ENCODE assay signal across 8 cellular contexts in the genomic region with DNA sequence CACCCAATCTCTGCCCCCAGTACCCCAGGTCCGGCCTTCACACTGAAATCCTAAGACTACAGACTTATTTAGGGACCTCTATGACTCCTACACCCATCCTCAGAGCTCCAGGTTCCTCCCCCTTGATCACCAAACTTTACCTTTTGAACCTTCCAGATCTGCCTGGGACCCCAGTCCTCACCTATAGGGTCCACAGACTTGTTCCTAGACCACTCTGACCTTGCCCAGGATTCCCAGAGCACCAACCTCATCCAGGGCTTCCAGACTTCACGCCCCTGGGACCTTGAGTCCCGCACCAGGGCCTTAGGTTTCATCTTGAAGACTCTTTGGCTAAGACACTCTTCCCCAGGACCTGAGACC. TPM values are rescaled to one million over a fixed set of nuclear protein-coding genes. Genes with fewer than 3 reads are reported as not detected.
DNase-seq lines count a peak whose midpoint lies in the region; ATAC-seq and TF ChIP-seq lines count a peak whose summit lies in the region.

No MANE protein-coding gene starts in this region.

- no peaks in the 10 kb centered on the region for H3K9me2 ChIP-seq in OCI-LY7 (ENCODE audit: insufficient read depth, low read length)

- peak overlapping the region; percentile 55 to 77 (median 64) for H3K4me3 ChIP-seq in BLaER1 treated with 17β-estradiol and CSF1 and Interleukin-3, amounts not matched to agents 10 nM and 100 nM
- H3K4me3 ChIP-seq in OCI-LY7 (ENCODE audit: low read depth, low read length, poor library complexity, severe bottlenecking) (peak overlapping the region; percentile 75), endocrine pancreas (ENCODE audit: control insufficient read depth, insufficient read depth, low read length) (peak overlapping the region; percentile 72)

- POLR2A ChIA-PET in OCI-LY7 (lab: Charles Lee) = interaction anchor here (0.5 to 1.6 kb wide), 7 partner anchors 9 to 1310 kb away, joined by 3 to 5 read pairs (median 3); no protein-coding TSS in a partner anchor

- no peak for TF ChIP-seq CTCF in OCI-LY7 (conservative IDR thresholded peaks at IDR 0.05; ENCODE audit: low read length)
- TF ChIP-seq CTCF in neural crest cell (conservative IDR thresholded peaks at IDR 0.05) = no peak

- H3K27me3 ChIP-seq in BLaER1 treated with 17β-estradiol and CSF1 and Interleukin-3, amounts not matched to agents 10 nM and 100 nM = no peaks in the 10 kb centered on the region
- H3K27me3 ChIP-seq in endocrine pancreas (ENCODE audit: control insufficient read depth, insufficient read depth, low read length) = no peaks in the 10 kb centered on the region

- peaks cover 8% of the 10 kb centered on the region; the same call in 1 of the 2 replicates for H3K79me2 ChIP-seq in OCI-LY7 (ENCODE audit: insufficient read depth, low read depth, low read length)

- H3K9me3 Mint-ChIP-seq in neural crest cell = no peaks in the 10 kb centered on the region

- H3K4me2 ChIP-seq in BLaER1 treated with 17β-estradiol and CSF1 and Interleukin-3, amounts not matched to agents 10 nM and 100 nM = peak overlapping the region; percentile 71 to 97 (median 82)
- H3K4me2 ChIP-seq in OCI-LY7 (ENCODE audit: low read length) = peak overlapping the region; percentile 91

- H3K4me1 ChIP-seq in BLaER1 treated with 17β-estradiol and CSF1 and Interleukin-3, amounts not matched to agents 10 nM and 100 nM = peaks cover 12 to 54% (median 28%) of the 10 kb centered on the region in 10 experiments
- H3K4me1 ChIP-seq in OCI-LY7 (ENCODE audit: insufficient read depth, low read length, poor library complexity, severe bottlenecking) (peaks cover 27% of the 10 kb centered on the region), endocrine pancreas (ENCODE audit: control insufficient read depth, insufficient read depth, low read length) (peaks cover 7% of the 10 kb centered on the region)

- H3K9ac ChIP-seq in BLaER1 treated with 17β-estradiol and CSF1 and Interleukin-3, amounts not matched to agents 10 nM and 100 nM = peak overlapping the region; percentile 65 to 82 (median 74)
- peak overlapping the region; percentile 92 for H3K9ac ChIP-seq in endocrine pancreas (ENCODE audit: control insufficient read depth, insufficient read depth, low read length)

- ATAC-seq in HG03045 (IDR thresholded peaks at IDR 0.05; ENCODE audit: unreplicated experiment) (no peak), GM19395 (IDR thresholded peaks at IDR 0.05; ENCODE audit: unreplicated experiment) (no peak), GM19463 (IDR thresholded peaks at IDR 0.05; ENCODE audit: unreplicated experiment) (no peak), HG03097 (IDR thresholded peaks at IDR 0.05; ENCODE audit: low FRiP score, unreplicated experiment) (no peak)

- BruUV-seq in OCI-LY7 (replicated peaks; lab: Mats Ljungman, UMichigan) = no TSS peak

- H2AFZ ChIP-seq in OCI-LY7 (ENCODE audit: low read length) = peak overlapping the region; percentile 87

- peaks cover 0 to 40% (median 0%) of the 10 kb centered on the region in 11 experiments; a peak in 11 of 22 replicates for H3K36me3 ChIP-seq in BLaER1 treated with 17β-estradiol and CSF1 and Interleukin-3, amounts not matched to agents 10 nM and 100 nM
- H3K36me3 ChIP-seq in OCI-LY7 (ENCODE audit: insufficient read depth, low read length) (peaks cover 4% of the 10 kb centered on the region; the same call in 1 of the 2 replicates), endocrine pancreas (ENCODE audit: control insufficient read depth, insufficient read depth, low read length) (no peaks in the 10 kb centered on the region)

- H4K20me1 ChIP-seq in BLaER1 treated with 17β-estradiol and CSF1 and Interleukin-3, amounts not matched to agents 10 nM and 100 nM = no peaks in the 10 kb centered on the region; a peak in 2 of 22 replicates
- H4K20me1 ChIP-seq in OCI-LY7 (ENCODE audit: insufficient read depth, low read length) = no peaks in the 10 kb centered on the region

- peaks cover 13% of the 10 kb centered on the region for H3K36me3 Mint-ChIP-seq in neural crest cell (ENCODE audit: low read depth)

- peak overlapping the region; percentile 99 for H3K4me3 Mint-ChIP-seq in neural crest cell

- H3K27me3 Mint-ChIP-seq in neural crest cell (ENCODE audit: low read depth) = no peaks in the 10 kb centered on the region

- peak overlapping the region; percentile 99 for H3K27ac Mint-ChIP-seq in neural crest cell (ENCODE audit: unreplicated experiment)

- DNase-seq in OCI-LY7 (ENCODE audit: low spot score) (no peak), neural crest cell (ENCODE audit: low read depth, low spot score) (no peak)

- peaks cover 32% of the 10 kb centered on the region for H3K4me1 Mint-ChIP-seq in neural crest cell

- intact Hi-C loops in OCI-LY7 (cut with micrococcal nuclease; ENCODE audit: unreplicated experiment) = loop anchor here (1.0 to 5.0 kb wide), 4 partner anchors 43 to 530 kb away; a partner anchor contains a TSS

- peak overlapping the region; percentile 78 to 92 (median 83) for H3K27ac ChIP-seq in BLaER1 treated with 17β-estradiol and CSF1 and Interleukin-3, amounts not matched to agents 10 nM and 100 nM
- H3K27ac ChIP-seq in OCI-LY7 (ENCODE audit: low read depth, low read length, poor library complexity, severe bottlenecking) = peak overlapping the region; percentile 76

- CTCF ChIA-PET in OCI-LY7 (lab: Charles Lee; ENCODE audit: unreplicated experiment) = interaction anchor here (0.6 kb wide), 2 partner anchors 46 to 100 kb away, joined by 3 read pairs; no protein-coding TSS in a partner anchor

- H3K9me3 ChIP-seq in BLaER1 treated with 17β-estradiol and CSF1 and Interleukin-3, amounts not matched to agents 10 nM and 100 nM (replicated peaks in 1 of 11) = peaks cover 0 to 26% (median 17%) of the 10 kb centered on the region in 11 experiments; a peak in 14 of 22 replicates
- H3K9me3 ChIP-seq in OCI-LY7 (ENCODE audit: low read length) (no peaks in the 10 kb centered on the region), endocrine pancreas (ENCODE audit: control insufficient read depth, low read length) (no peaks in the 10 kb centered on the region)

RNA-seq across cellular contexts. Expression of a gene that starts 0.5 kb away (rescaled TPM):
- total RNA-seq in OCI-LY7 (2014; rRNA removed; shearing (Covaris generic)) = 22.3 and 22.5 TPM in 2 replicates
- total RNA-seq in OCI-LY7 (2022) = 36.0 and 37.3 TPM in 2 replicates
- total RNA-seq in neural crest cell = 29.4 and 35.4 TPM in 2 replicates

RNA-seq across cellular contexts. Expression of a gene that starts 42.6 kb away (rescaled TPM):
- total RNA-seq in OCI-LY7 (2014; rRNA removed; shearing (Covaris generic)) = 28.0 and 30.5 TPM in 2 replicates
- 44.7 and 45.1 TPM in 2 replicates for total RNA-seq in OCI-LY7 (2022)
- 35.8 and 39.9 TPM in 2 replicates for total RNA-seq in neural crest cell
